Comparison of ENCODE assay signal across 19 cellular contexts in genomic region chr13:111225810-111226546, GRCh38.
"Had no signal": no experiment of that assay in that cellular context is flagged by ENCODE, and none has a peak within 500 bp of the region (broad histone marks: within the 10 kb centered on the region; RNA-seq: fewer than 3 reads in every experiment).

No MANE protein-coding gene starts in this region.

- H3K4me3 ChIP-seq: adrenal gland, coronary artery, heart left ventricle, right atrium auricular region, smooth muscle cell, suprapubic skin had no signal

- H3K4me1 ChIP-seq: adrenal gland, suprapubic skin had no signal

- H3K36me3 ChIP-seq: adrenal gland, right atrium auricular region had no signal

- H3K27ac ChIP-seq: adrenal gland, heart left ventricle, right atrium auricular region, suprapubic skin had no signal

- ATAC-seq: heart left ventricle; left lobe of liver; natural killer cell treated with Interleukin-12 subunit alpha and Interleukin-12 subunit beta and Interleukin-15 and Interleukin-18, amount 100 ng/mL, for 72 hours; stimulated activated memory B cell treated with anti-CD40 and anti-IgM and Interleukin-4, amounts not matched to agents 10 μg/mL and 1 μg/mL and 100 μg/mL, for 72 hours; WTC11 had no signal

- H3K9me3 ChIP-seq: adrenal gland, heart left ventricle, right atrium auricular region, SK-N-SH, suprapubic skin had no signal

- H3K27me3 Mint-ChIP-seq: activated CD4-positive, alpha-beta memory T cell treated with anti-CD3 and anti-CD28 coated beads for 36 hours; memory B cell; natural killer cell treated with Interleukin-12 subunit alpha and Interleukin-12 subunit beta and Interleukin-15 and Interleukin-18, amount 100 ng/mL, for 72 hours; stimulated activated memory B cell treated with anti-CD40 and anti-IgM and Interleukin-4, amounts not matched to agents 10 μg/mL and 1 μg/mL and 100 μg/mL, for 72 hours; type B pancreatic cell had no signal

- H3K9me3 Mint-ChIP-seq: activated CD4-positive, alpha-beta memory T cell treated with anti-CD3 and anti-CD28 coated beads for 36 hours; memory B cell; natural killer cell treated with Interleukin-12 subunit alpha and Interleukin-12 subunit beta and Interleukin-15 and Interleukin-18, amount 100 ng/mL, for 72 hours; stimulated activated memory B cell treated with anti-CD40 and anti-IgM and Interleukin-4, amounts not matched to agents 10 μg/mL and 1 μg/mL and 100 μg/mL, for 72 hours; type B pancreatic cell; WTC11 had no signal

- DNase-seq: activated CD4-positive, alpha-beta memory T cell treated with anti-CD3 and anti-CD28 coated beads for 36 hours; activated CD8-positive, alpha-beta memory T cell treated with anti-CD3 and anti-CD28 coated beads, Interleukin-2, amount 50 U/mL, for 4 hours; activated gamma-delta T cell; adrenal gland; effector CD4-positive, alpha-beta T cell; foreskin melanocyte; heart left ventricle; nucleus accumbens; SK-N-SH had no signal

- H3K36me3 Mint-ChIP-seq: natural killer cell treated with Interleukin-12 subunit alpha and Interleukin-12 subunit beta and Interleukin-15 and Interleukin-18, amount 100 ng/mL, for 72 hours had no signal

- H3K27me3 ChIP-seq: adrenal gland, heart left ventricle, right atrium auricular region, suprapubic skin had no signal

- H3K27ac Mint-ChIP-seq: activated CD4-positive, alpha-beta memory T cell treated with anti-CD3 and anti-CD28 coated beads for 36 hours; memory B cell; stimulated activated memory B cell treated with anti-CD40 and anti-IgM and Interleukin-4, amounts not matched to agents 10 μg/mL and 1 μg/mL and 100 μg/mL, for 72 hours; type B pancreatic cell; WTC11 had no signal

- H3K4me3 Mint-ChIP-seq: activated CD4-positive, alpha-beta memory T cell treated with anti-CD3 and anti-CD28 coated beads for 36 hours; memory B cell; natural killer cell treated with Interleukin-12 subunit alpha and Interleukin-12 subunit beta and Interleukin-15 and Interleukin-18, amount 100 ng/mL, for 72 hours; stimulated activated memory B cell treated with anti-CD40 and anti-IgM and Interleukin-4, amounts not matched to agents 10 μg/mL and 1 μg/mL and 100 μg/mL, for 72 hours; type B pancreatic cell; WTC11 had no signal
